Comparison of ENCODE assay signal across 3 cellular contexts in the genomic region with DNA sequence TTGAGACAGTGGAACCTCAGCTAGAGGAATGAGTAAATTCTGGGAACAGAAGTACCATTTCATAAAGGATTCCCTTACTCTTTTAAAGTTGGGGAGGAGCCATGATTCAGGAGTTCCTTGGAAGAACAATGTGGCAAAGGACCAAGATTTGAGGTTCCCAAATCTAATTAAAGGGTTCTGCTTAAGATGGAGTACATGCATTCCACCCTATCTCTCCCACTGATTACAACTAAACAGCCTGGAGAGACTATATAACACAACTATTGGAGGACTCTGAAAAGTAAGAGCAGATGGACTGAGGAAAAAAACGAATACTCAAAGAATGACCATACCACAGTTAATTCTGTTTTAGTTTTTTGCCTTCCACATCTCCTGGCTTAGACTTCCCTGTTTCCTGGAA.
"Had no signal": no experiment of that assay in that cellular context is flagged by ENCODE, and none has a peak within 500 bp of the region (broad histone marks: within the 10 kb centered on the region; RNA-seq: fewer than 3 reads in every experiment).

No MANE protein-coding gene starts in this region.

- ATAC-seq: GM12878 had no signal

- DNase-seq: GDM1, GF-D8 had no signal

- H3K4me3 ChIP-seq: GM12878 had no signal
